ENCODE assay signal across 1 cellular context in the genomic region with DNA sequence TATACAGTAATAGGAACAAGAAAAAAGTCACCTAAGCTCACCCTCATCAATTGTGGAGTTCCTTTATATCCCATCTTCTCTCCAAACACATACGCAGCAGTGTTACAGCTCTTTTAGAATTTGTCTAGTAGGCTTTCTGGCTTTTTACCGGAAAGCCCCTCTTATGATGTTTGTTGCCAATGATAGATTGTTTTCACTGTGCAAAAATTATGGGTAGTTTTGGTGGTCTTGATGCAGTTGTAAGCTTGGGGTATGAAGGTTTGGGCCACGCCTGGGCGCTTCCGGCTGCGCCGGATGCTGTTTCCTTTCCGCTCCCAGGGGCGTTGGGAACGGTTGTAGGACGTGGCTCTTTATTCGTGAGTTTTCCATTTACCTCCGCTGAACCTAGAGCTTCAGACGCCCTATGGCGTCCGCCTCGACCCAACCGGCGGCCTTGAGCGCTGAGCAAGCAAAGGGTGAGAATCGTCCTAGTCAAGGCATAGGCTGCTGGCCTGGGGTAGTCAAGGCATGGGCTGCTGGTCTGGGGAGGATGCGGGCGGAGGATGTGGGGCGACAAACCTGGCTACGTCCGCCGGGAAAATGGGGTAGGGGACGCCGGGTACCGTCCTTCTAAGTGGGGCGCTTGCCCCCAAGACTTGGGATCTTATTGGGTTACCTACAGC.
TF ChIP-seq lines count a peak whose summit lies in the region.

C12orf57 (plus strand) TSS at position 304 of the 662 bp plus-strand sequence; CDS start at position 404, 100 bp downstream.
RNU7-1 (plus strand) TSS at position 98 of the 662 bp plus-strand sequence.

TF ChIP-seq in HEK293, 187 proteins besides CTCF, POLR2A, EP300 and RAD21 (continued from another document and continues in another):
- TF ChIP-seq, protein P1, sequence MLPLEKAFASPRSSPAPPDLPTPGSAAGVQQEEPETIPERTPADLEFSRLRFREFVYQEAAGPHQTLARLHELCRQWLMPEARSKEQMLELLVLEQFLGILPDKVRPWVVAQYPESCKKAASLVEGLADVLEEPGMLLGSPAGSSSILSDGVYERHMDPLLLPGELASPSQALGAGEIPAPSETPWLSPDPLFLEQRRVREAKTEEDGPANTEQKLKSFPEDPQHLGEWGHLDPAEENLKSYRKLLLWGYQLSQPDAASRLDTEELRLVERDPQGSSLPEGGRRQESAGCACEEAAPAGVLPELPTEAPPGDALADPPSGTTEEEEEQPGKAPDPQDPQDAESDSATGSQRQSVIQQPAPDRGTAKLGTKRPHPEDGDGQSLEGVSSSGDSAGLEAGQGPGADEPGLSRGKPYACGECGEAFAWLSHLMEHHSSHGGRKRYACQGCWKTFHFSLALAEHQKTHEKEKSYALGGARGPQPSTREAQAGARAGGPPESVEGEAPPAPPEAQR (tag by site-specific recombination; IDR thresholded peaks at IDR 0.05) = no peak
- TF ChIP-seq ZNF791 (tag by site-specific recombination; IDR thresholded peaks at IDR 0.05) = no peak
- TF ChIP-seq ZNF560 (tag by site-specific recombination; IDR thresholded peaks at IDR 0.05; ENCODE audit: borderline replicate concordance) = no peak
- TF ChIP-seq ZNF404 (tag by site-specific recombination; IDR thresholded peaks at IDR 0.05) = no peak
- no peak for TF ChIP-seq MYNN (tag by site-specific recombination; IDR thresholded peaks at IDR 0.05; ENCODE audit: borderline replicate concordance)
- no peak for TF ChIP-seq ZNF248 (tag by site-specific recombination; IDR thresholded peaks at IDR 0.05)
- TF ChIP-seq, protein P2, sequence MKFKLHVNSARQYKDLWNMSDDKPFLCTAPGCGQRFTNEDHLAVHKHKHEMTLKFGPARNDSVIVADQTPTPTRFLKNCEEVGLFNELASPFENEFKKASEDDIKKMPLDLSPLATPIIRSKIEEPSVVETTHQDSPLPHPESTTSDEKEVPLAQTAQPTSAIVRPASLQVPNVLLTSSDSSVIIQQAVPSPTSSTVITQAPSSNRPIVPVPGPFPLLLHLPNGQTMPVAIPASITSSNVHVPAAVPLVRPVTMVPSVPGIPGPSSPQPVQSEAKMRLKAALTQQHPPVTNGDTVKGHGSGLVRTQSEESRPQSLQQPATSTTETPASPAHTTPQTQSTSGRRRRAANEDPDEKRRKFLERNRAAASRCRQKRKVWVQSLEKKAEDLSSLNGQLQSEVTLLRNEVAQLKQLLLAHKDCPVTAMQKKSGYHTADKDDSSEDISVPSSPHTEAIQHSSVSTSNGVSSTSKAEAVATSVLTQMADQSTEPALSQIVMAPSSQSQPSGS (tag by site-specific recombination; IDR thresholded peaks at IDR 0.05; ENCODE audit: low read depth) = no peak; the same call in 1 of the 2 replicates
- TF ChIP-seq ZNF529 (tag by site-specific recombination; IDR thresholded peaks at IDR 0.05; ENCODE audit: insufficient replicate concordance) = no peak
- no peak for TF ChIP-seq ZNF138 (tag by site-specific recombination; IDR thresholded peaks at IDR 0.05; ENCODE audit: borderline replicate concordance)
- peak; percentile 66 for TF ChIP-seq SP2 (tag by site-specific recombination; IDR thresholded peaks at IDR 0.05)
- TF ChIP-seq, protein P3, sequence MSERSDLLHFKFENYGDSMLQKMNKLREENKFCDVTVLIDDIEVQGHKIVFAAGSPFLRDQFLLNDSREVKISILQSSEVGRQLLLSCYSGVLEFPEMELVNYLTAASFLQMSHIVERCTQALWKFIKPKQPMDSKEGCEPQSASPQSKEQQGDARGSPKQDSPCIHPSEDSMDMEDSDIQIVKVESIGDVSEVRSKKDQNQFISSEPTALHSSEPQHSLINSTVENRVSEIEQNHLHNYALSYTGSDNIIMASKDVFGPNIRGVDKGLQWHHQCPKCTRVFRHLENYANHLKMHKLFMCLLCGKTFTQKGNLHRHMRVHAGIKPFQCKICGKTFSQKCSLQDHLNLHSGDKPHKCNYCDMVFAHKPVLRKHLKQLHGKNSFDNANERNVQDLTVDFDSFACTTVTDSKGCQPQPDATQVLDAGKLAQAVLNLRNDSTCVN (tag by site-specific recombination; optimal IDR thresholded peaks at IDR 0.05) = no peak
- TF ChIP-seq HOXC10 (CRISPR knock-in tag; IDR thresholded peaks at IDR 0.05) = no peak
- no peak for TF ChIP-seq ZNF433 (tag by site-specific recombination; IDR thresholded peaks at IDR 0.05; ENCODE audit: low read depth)
- TF ChIP-seq ZBTB7A (tag by site-specific recombination; IDR thresholded peaks at IDR 0.05; ENCODE audit: low read depth) = 0 out of 2 replicates have a peak, but pooled peaks have one; percentile 53
- no peak for TF ChIP-seq ZNF48 (tag by site-specific recombination; IDR thresholded peaks at IDR 0.05)
- no peak for TF ChIP-seq PRDM1 (tag by site-specific recombination; IDR thresholded peaks at IDR 0.05)
- TF ChIP-seq ZNF391 (tag by site-specific recombination; IDR thresholded peaks at IDR 0.05; ENCODE audit: borderline replicate concordance, low read depth) = no peak
- no peak for TF ChIP-seq ZNF302 (tag by site-specific recombination; IDR thresholded peaks at IDR 0.05; ENCODE audit: low read depth)
- TF ChIP-seq ZNF266 (tag by site-specific recombination; IDR thresholded peaks at IDR 0.05; ENCODE audit: low read depth) = no peak
- peak; percentile 31; the same call in 1 of the 2 replicates for TF ChIP-seq ZNF654 (tag by site-specific recombination; IDR thresholded peaks at IDR 0.05; ENCODE audit: low read depth)
- no peak for TF ChIP-seq ZNF423 (tag by site-specific recombination; IDR thresholded peaks at IDR 0.05)
- no peak for TF ChIP-seq ZNF521 (tag by site-specific recombination; IDR thresholded peaks at IDR 0.05)
- TF ChIP-seq ZNF169 (tag by site-specific recombination; IDR thresholded peaks at IDR 0.05) = no peak
- no peak for TF ChIP-seq ZNF664 (tag by site-specific recombination; IDR thresholded peaks at IDR 0.05)
- peak; percentile 67 for TF ChIP-seq KLF8 (tag by site-specific recombination; IDR thresholded peaks at IDR 0.05)
- TF ChIP-seq ZNF23 (tag by site-specific recombination; IDR thresholded peaks at IDR 0.05; ENCODE audit: borderline replicate concordance) = no peak
- TF ChIP-seq ZNF184 (tag by site-specific recombination; IDR thresholded peaks at IDR 0.05) = no peak
- peak; percentile 70; the same call in 1 of the 2 replicates for TF ChIP-seq ZNF2 (tag by site-specific recombination; IDR thresholded peaks at IDR 0.05)
- TF ChIP-seq ZNF596 (tag by site-specific recombination; IDR thresholded peaks at IDR 0.05) = no peak
- TF ChIP-seq, protein P4, sequence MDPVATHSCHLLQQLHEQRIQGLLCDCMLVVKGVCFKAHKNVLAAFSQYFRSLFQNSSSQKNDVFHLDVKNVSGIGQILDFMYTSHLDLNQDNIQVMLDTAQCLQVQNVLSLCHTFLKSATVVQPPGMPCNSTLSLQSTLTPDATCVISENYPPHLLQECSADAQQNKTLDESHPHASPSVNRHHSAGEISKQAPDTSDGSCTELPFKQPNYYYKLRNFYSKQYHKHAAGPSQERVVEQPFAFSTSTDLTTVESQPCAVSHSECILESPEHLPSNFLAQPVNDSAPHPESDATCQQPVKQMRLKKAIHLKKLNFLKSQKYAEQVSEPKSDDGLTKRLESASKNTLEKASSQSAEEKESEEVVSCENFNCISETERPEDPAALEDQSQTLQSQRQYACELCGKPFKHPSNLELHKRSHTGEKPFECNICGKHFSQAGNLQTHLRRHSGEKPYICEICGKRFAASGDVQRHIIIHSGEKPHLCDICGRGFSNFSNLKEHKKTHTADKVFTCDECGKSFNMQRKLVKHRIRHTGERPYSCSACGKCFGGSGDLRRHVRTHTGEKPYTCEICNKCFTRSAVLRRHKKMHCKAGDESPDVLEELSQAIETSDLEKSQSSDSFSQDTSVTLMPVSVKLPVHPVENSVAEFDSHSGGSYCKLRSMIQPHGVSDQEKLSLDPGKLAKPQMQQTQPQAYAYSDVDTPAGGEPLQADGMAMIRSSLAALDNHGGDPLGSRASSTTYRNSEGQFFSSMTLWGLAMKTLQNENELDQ (tag by site-specific recombination; IDR thresholded peaks at IDR 0.05; ENCODE audit: low read depth) = no peak
- TF ChIP-seq ZNF202 (tag by site-specific recombination; IDR thresholded peaks at IDR 0.05; ENCODE audit: borderline replicate concordance) = no peak
- TF ChIP-seq ZNF324 (tag by site-specific recombination; IDR thresholded peaks at IDR 0.05) = no peak; the same call in 1 of the 2 replicates
- TF ChIP-seq ZNF416 (tag by site-specific recombination; IDR thresholded peaks at IDR 0.05) = no peak
- TF ChIP-seq ZNF19 (tag by site-specific recombination; IDR thresholded peaks at IDR 0.05; ENCODE audit: low read depth) = no peak
- TF ChIP-seq ZNF114 (tag by site-specific recombination; IDR thresholded peaks at IDR 0.05) = no peak
- no peak for TF ChIP-seq ZNF704 (tag by site-specific recombination; IDR thresholded peaks at IDR 0.05)
- peak; percentile 78 for TF ChIP-seq ZNF629 (tag by site-specific recombination; IDR thresholded peaks at IDR 0.05)
- no peak for TF ChIP-seq ZNF37A (tag by site-specific recombination; IDR thresholded peaks at IDR 0.05)
- TF ChIP-seq ZNF677 (tag by site-specific recombination; IDR thresholded peaks at IDR 0.05) = no peak; the same call in 1 of the 2 replicates
- TF ChIP-seq ZNF501 (tag by site-specific recombination; IDR thresholded peaks at IDR 0.05) = peak; percentile 19; the same call in 1 of the 2 replicates
- no peak for TF ChIP-seq ZIC2 (tag by site-specific recombination; IDR thresholded peaks at IDR 0.05)
- no peak for TF ChIP-seq ZNF830 (tag by site-specific recombination; IDR thresholded peaks at IDR 0.05; ENCODE audit: low read depth)
- TF ChIP-seq ZNF426 (tag by site-specific recombination; IDR thresholded peaks at IDR 0.05) = no peak
- TF ChIP-seq, protein P5, sequence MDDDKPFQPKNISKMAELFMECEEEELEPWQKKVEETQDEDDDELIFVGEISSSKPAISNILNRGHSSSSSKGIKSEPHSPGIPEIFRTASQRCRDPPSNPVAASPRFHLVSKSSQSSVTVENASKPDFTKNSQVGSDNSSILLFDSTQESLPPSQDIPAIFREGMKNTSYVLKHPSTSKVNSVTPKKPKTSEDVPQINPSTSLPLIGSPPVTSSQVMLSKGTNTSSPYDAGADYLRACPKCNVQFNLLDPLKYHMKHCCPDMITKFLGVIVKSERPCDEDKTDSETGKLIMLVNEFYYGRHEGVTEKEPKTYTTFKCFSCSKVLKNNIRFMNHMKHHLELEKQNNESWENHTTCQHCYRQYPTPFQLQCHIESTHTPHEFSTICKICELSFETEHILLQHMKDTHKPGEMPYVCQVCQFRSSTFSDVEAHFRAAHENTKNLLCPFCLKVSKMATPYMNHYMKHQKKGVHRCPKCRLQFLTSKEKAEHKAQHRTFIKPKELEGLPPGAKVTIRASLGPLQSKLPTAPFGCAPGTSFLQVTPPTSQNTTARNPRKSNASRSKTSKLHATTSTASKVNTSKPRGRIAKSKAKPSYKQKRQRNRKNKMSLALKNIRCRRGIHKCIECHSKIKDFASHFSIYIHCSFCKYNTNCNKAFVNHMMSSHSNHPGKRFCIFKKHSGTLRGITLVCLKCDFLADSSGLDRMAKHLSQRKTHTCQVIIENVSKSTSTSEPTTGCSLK (tag by site-specific recombination; IDR thresholded peaks at IDR 0.05) = no peak
- no peak for TF ChIP-seq BCL6B (tag by site-specific recombination; IDR thresholded peaks at IDR 0.05)
- TF ChIP-seq EGR2 (tag by site-specific recombination; IDR thresholded peaks at IDR 0.05; ENCODE audit: low read depth) = no peak
- no peak for TF ChIP-seq ZNF140 (tag by site-specific recombination; IDR thresholded peaks at IDR 0.05)
- no peak for TF ChIP-seq ZSCAN5A (tag by site-specific recombination; IDR thresholded peaks at IDR 0.05)
- TF ChIP-seq, protein P6, sequence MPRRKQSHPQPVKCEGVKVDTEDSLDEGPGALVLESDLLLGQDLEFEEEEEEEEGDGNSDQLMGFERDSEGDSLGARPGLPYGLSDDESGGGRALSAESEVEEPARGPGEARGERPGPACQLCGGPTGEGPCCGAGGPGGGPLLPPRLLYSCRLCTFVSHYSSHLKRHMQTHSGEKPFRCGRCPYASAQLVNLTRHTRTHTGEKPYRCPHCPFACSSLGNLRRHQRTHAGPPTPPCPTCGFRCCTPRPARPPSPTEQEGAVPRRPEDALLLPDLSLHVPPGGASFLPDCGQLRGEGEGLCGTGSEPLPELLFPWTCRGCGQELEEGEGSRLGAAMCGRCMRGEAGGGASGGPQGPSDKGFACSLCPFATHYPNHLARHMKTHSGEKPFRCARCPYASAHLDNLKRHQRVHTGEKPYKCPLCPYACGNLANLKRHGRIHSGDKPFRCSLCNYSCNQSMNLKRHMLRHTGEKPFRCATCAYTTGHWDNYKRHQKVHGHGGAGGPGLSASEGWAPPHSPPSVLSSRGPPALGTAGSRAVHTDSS (tag by site-specific recombination; IDR thresholded peaks at IDR 0.05) = no peak
- TF ChIP-seq HOXD13 (CRISPR knock-in tag; IDR thresholded peaks at IDR 0.05; ENCODE audit: borderline replicate concordance) = no peak
- no peak for TF ChIP-seq ZNF600 (tag by site-specific recombination; IDR thresholded peaks at IDR 0.05)
